In genomic region chr7:100985033-100985432, GRCh38 we compare ENCODE assay signal across 9 cellular contexts. TPM values are rescaled to one million over a fixed set of nuclear protein-coding genes. Genes with fewer than 3 reads are reported as not detected.
"Had no signal": no experiment of that assay in that cellular context is flagged by ENCODE, and none has a peak within 500 bp of the region (broad histone marks: within the 10 kb centered on the region; RNA-seq: fewer than 3 reads in every experiment).

No MANE protein-coding gene starts in this region.

RNA-seq across cellular contexts. Expression of gene MUC12, which starts 15.7 kb away (rescaled TPM):
- total RNA-seq: activated CD8-positive, alpha-beta T cell treated with anti-CD3 and anti-CD28 coated beads, Interleukin-2, amount 10 ng/mL, durations not matched to agents 7 days and 5 days; lower leg skin; occipital lobe had no signal

RNA-seq across cellular contexts. Expression of gene MUC17, which starts 34.8 kb away (rescaled TPM):
- total RNA-seq: activated CD8-positive, alpha-beta T cell treated with anti-CD3 and anti-CD28 coated beads, Interleukin-2, amount 10 ng/mL, durations not matched to agents 7 days and 5 days; activated T-helper 1 cell treated with anti-CD3 and anti-CD28 coated beads, Interleukin-12 subunit alpha, Interleukin-12 subunit beta, Interleukin-2, Interleukin-4 antibody, amounts not matched to agents 30 ng/mL and 10 ng/mL and 1 ng/mL, durations not matched to agents 14 hours and 24 hours and 36 hours; ascending aorta; frontal cortex; lower leg skin; occipital lobe; spleen had no signal
- polyA plus RNA-seq: esophagus, immature natural killer cell, spleen had no signal

RNA-seq across cellular contexts. Expression of gene MUC3A, which starts 35.7 kb away (rescaled TPM):
- total RNA-seq: activated CD8-positive, alpha-beta T cell treated with anti-CD3 and anti-CD28 coated beads, Interleukin-2, amount 10 ng/mL, durations not matched to agents 7 days and 5 days; activated T-helper 1 cell treated with anti-CD3 and anti-CD28 coated beads, Interleukin-12 subunit alpha, Interleukin-12 subunit beta, Interleukin-2, Interleukin-4 antibody, amounts not matched to agents 30 ng/mL and 10 ng/mL and 1 ng/mL, durations not matched to agents 14 hours and 24 hours and 36 hours; ascending aorta had no signal
- polyA plus RNA-seq: immature natural killer cell had no signal
